In the genomic region with DNA sequence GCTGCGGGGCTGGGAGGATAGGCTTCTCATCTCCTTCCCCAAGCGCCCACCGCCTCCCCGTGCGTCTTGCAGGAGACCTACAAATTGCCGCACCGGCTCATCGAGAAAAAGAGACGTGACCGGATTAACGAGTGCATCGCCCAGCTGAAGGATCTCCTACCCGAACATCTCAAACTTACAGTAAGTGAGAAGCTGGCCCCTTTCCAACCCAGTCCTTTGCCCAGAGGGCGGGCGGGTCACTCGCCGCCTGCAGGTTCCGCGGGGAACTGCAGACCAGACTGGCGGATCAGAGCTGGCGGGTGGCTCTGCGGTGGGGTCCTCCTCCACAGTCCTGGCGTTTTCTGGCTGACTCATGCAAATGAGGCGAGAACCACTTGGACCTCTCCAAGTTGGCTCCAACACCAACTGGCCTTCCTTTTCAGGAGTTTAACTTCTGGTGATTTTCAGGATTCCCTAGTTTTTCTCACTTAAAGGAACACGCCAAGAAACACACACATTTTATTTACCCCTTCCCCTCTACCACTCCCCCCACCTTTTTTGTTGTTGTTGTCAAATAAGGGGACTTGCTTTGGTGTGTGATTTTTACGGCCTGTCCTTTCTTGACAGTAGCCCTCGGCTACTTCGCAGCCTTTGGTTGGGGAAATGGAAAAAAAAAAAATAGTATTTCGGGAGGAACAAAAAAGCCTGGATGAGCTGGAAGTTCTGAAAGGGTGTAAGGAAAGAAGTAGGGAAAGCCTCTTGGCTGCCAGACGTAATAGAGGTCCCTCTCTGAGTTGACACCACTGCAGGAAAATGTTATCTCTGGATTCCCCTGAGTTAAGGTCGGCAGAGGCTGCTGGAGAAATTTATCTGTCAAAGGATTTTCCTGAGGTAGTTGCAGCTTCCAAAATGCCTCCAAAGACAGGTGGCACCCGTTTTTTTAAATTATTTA, we compare ENCODE assay signal across 8 cellular contexts. TPM values are rescaled to one million over a fixed set of nuclear protein-coding genes. Genes with fewer than 3 reads are reported as not detected.
A peak's percentile ranks its signal among the peaks of the same experiment; 100 is the strongest.
DNase-seq lines count a peak whose midpoint lies in the region; ATAC-seq and TF ChIP-seq lines count a peak whose summit lies in the region.

No MANE protein-coding gene starts in this region.

- peaks cover 3% of the 10 kb centered on the region for H3K36me3 ChIP-seq in HUES48 (ENCODE audit: control insufficient read depth, insufficient read depth, low read length)

- H3K4me3 Mint-ChIP-seq in natural killer cell treated with Interleukin-12 subunit alpha and Interleukin-12 subunit beta and Interleukin-15 and Interleukin-18, amount 100 ng/mL, for 72 hours = peak overlapping the region; percentile 96

- H3K36me3 Mint-ChIP-seq in natural killer cell treated with Interleukin-12 subunit alpha and Interleukin-12 subunit beta and Interleukin-15 and Interleukin-18, amount 100 ng/mL, for 72 hours = peaks cover 53% of the 10 kb centered on the region

- no peaks in the 10 kb centered on the region for H3K9me3 Mint-ChIP-seq in natural killer cell treated with Interleukin-12 subunit alpha and Interleukin-12 subunit beta and Interleukin-15 and Interleukin-18, amount 100 ng/mL, for 72 hours

- H3K4me1 ChIP-seq in HUES48 (ENCODE audit: control insufficient read depth, insufficient read depth, low read length) = peaks cover 17% of the 10 kb centered on the region

- peak; percentile 3 to 11 for ATAC-seq in natural killer cell treated with Interleukin-12 subunit alpha and Interleukin-12 subunit beta and Interleukin-15 and Interleukin-18, amount 100 ng/mL, for 72 hours

- peaks cover 35 to 69% of the 10 kb centered on the region in 2 donors for H3K4me1 Mint-ChIP-seq in natural killer cell treated with Interleukin-12 subunit alpha and Interleukin-12 subunit beta and Interleukin-15 and Interleukin-18, amount 100 ng/mL, for 72 hours (ENCODE audit: low read depth in 2 of 2)

- POLR2A ChIA-PET in RWPE1 (lab: Yijun Ruan, JAX; ENCODE audit: low non-redundant PET) = interaction anchor here (1.0 to 1.1 kb wide), 2 partner anchors 33 to 48 kb away, joined by 3 to 4 read pairs; no protein-coding TSS in a partner anchor

- peak overlapping the region; percentile 69 for H3K4me3 ChIP-seq in HUES48 (ENCODE audit: low read depth, low read length)

- peaks cover 61% of the 10 kb centered on the region for H3K27me3 ChIP-seq in HUES48 (ENCODE audit: control insufficient read depth, insufficient read depth, low read length)

- peak; percentile 96 for TF ChIP-seq CTCF in RWPE1 (conservative IDR thresholded peaks at IDR 0.05; ENCODE audit: low read depth)

- H3K27ac ChIP-seq in HUES48 (ENCODE audit: low read depth, low read length) = peak overlapping the region; percentile 88
- H3K27ac ChIP-seq in RWPE1 = peak overlapping the region; percentile 99

- H3K27me3 Mint-ChIP-seq in natural killer cell treated with Interleukin-12 subunit alpha and Interleukin-12 subunit beta and Interleukin-15 and Interleukin-18, amount 100 ng/mL, for 72 hours = no peaks in the 10 kb centered on the region

- H3K27ac Mint-ChIP-seq in natural killer cell treated with Interleukin-12 subunit alpha and Interleukin-12 subunit beta and Interleukin-15 and Interleukin-18, amount 100 ng/mL, for 72 hours = peak overlapping the region; percentile 91 to 97

- no peaks in the 10 kb centered on the region for H3K9me3 ChIP-seq in HUES48 (ENCODE audit: control insufficient read depth, insufficient read depth, low read length)

- DNase-seq in NCI-H2196 (lab: John Stamatoyannopoulos, UW; ENCODE audit: unreplicated experiment) = peak; percentile 78
- DNase-seq in NCI-H2196 treated with DMSO at 0.1 percent for 48 hours (lab: John Stamatoyannopoulos, UW; ENCODE audit: unreplicated experiment) = no peak
- peak; percentile 69 for DNase-seq in RWPE1 (ENCODE audit: low spot score)
- DNase-seq in activated T-helper 9 cell treated with anti-CD3 and anti-CD28 coated beads, Interleukin-2, amount 50 U/mL, for 16 hours (ENCODE audit: low read depth) = peak; percentile 87
- DNase-seq in fibroblast of peridontal ligament (ENCODE audit: extremely low read depth) = peak; percentile 94
- peak; percentile 94 for DNase-seq in natural killer cell treated with Interleukin-12 subunit alpha and Interleukin-12 subunit beta and Interleukin-15 and Interleukin-18, amount 100 ng/mL, for 72 hours (ENCODE audit: low spot score)
- DNase-seq in stimulated activated naive CD4-positive, alpha-beta T cell (lab: John Stamatoyannopoulos, UW) = peak; percentile 52 to 84 (median 70)

- 0 out of 2 replicates have a peak overlapping the region, but pooled peaks have one; percentile 51 for H3K9ac ChIP-seq in HUES48 (ENCODE audit: low read depth, low read length)

- CTCF ChIA-PET in RWPE1 (lab: Yijun Ruan, JAX) = interaction anchor here (0.5 to 1.3 kb wide), 6 partner anchors 15 to 278 kb away, joined by 3 to 7 read pairs (median 5); no protein-coding TSS in a partner anchor

RNA-seq across cellular contexts. Expression of gene BHLHE40, which starts 1.3 kb away (rescaled TPM):
- total RNA-seq in natural killer cell treated with Interleukin-12 subunit alpha and Interleukin-12 subunit beta and Interleukin-15 and Interleukin-18, amount 100 ng/mL, for 72 hours = 100 to 1,000 TPM; 579 to 941 TPM
